9 cellular contexts compared by ENCODE assay signal in the genomic region with DNA sequence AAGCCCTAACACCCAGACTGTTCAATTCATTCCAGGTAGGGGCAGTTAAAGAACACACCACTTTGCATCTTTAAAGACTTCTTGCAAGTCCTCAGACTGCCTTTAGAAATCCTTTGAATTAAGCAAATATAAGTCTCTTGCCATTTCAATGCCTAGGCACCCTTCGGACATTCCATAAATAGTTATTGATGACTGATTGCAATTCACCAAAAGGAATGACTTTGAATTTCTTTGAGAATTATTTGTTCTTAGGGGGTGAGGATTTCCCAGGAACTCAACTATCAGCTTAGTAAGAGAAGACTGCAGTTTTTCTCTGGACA. TPM values are rescaled to one million over a fixed set of nuclear protein-coding genes. Genes with fewer than 3 reads are reported as not detected.
A peak's percentile ranks its signal among the peaks of the same experiment; 100 is the strongest.
DNase-seq lines count a peak whose midpoint lies in the region; ATAC-seq and TF ChIP-seq lines count a peak whose summit lies in the region.
"Had no signal": no experiment of that assay in that cellular context is flagged by ENCODE, and none has a peak within 500 bp of the region (broad histone marks: within the 10 kb centered on the region; RNA-seq: fewer than 3 reads in every experiment).

No MANE protein-coding gene starts in this region.

- no peak overlapping the region for H4K91ac ChIP-seq in IMR-90 (ENCODE audit: insufficient read depth, low read depth, low read length)

- H3K9ac ChIP-seq in IMR-90 (ENCODE audit: low read depth, low read length), result peak overlapping the region; percentile 34; the same call in 1 of the 2 replicates
- H3K9ac ChIP-seq in duodenal mucosa (ENCODE audit: low read depth in 1 of 2, low read length in 2 of 2), result no peak overlapping the region

- peaks cover 20% of the 10 kb centered on the region for H3K4me1 Mint-ChIP-seq in neural crest cell

- no peak overlapping the region for H2AK9ac ChIP-seq in IMR-90 (replicated peaks; ENCODE audit: low read depth, low read length, poor library complexity)

- H3K36me3 ChIP-seq in BE2C, result no peaks in the 10 kb centered on the region; the same call in 1 of the 2 replicates
- no peaks in the 10 kb centered on the region for H3K36me3 ChIP-seq in IMR-90 (ENCODE audit: control insufficient read depth, insufficient read depth, low read length)
- H3K36me3 ChIP-seq in duodenal mucosa (ENCODE audit: control insufficient read depth in 1 of 2, insufficient read depth in 2 of 2, low read length in 2 of 2), result no peaks in the 10 kb centered on the region

- no peak overlapping the region for H3K27ac Mint-ChIP-seq in neural crest cell (ENCODE audit: unreplicated experiment)

- no peak overlapping the region for H4K5ac ChIP-seq in IMR-90 (ENCODE audit: low read depth, low read length)

- peaks cover 20% of the 10 kb centered on the region for H3K36me3 Mint-ChIP-seq in neural crest cell (ENCODE audit: low read depth)

- H3K9me1 ChIP-seq in IMR-90 (ENCODE audit: insufficient read depth, low read length), result no peaks in the 10 kb centered on the region

- H3K56ac ChIP-seq in IMR-90 (ENCODE audit: extremely low read depth, insufficient read depth, low read length), result no peak overlapping the region

- no peak for TF ChIP-seq RAD21 in IMR-90 (IDR thresholded peaks at IDR 0.05; ENCODE audit: low read length)

- peaks cover 11 to 15% of the 10 kb centered on the region in 2 experiments for H3K79me1 ChIP-seq in IMR-90 (ENCODE audit: low read depth in 1 of 2, low read length in 2 of 2)

- peak overlapping the region; percentile 89; the same call in 1 of the 2 replicates for H3K4me2 ChIP-seq in IMR-90 (ENCODE audit: low read depth, low read length)

- H3K4me1 ChIP-seq in BE2C (peaks cover 15% of the 10 kb centered on the region), IMR-90 (ENCODE audit: control insufficient read depth, insufficient read depth, low read length) (no peaks in the 10 kb centered on the region; the same call in 1 of the 2 replicates), duodenal mucosa (ENCODE audit: control insufficient read depth in 1 of 2, insufficient read depth in 2 of 2, low read length in 2 of 2) (peaks cover 0 to 10% of the 10 kb centered on the region in 2 donors)

- H2AK5ac ChIP-seq in IMR-90 (ENCODE audit: low read depth, low read length), result no peak overlapping the region

- dilution Hi-C loops in IMR-90 (cut with HindIII; ENCODE audit: low sequenced_read_pairs, unreplicated experiment), result no loop called here

- CTCF ChIA-PET in IMR-90 (lab: Yijun Ruan, JAX), result no interaction called here

- peaks cover 7% of the 10 kb centered on the region for H3K9me3 Mint-ChIP-seq in neural crest cell

- peak overlapping the region; percentile 22; the same call in 1 of the 2 replicates for H3K23ac ChIP-seq in IMR-90 (ENCODE audit: low read depth, low read length)

- no peak overlapping the region for H2BK120ac ChIP-seq in IMR-90 (ENCODE audit: low read depth, low read length)

- peaks cover 2% of the 10 kb centered on the region for H3K27me3 Mint-ChIP-seq in neural crest cell (ENCODE audit: low read depth)

- H3K4me3 Mint-ChIP-seq in neural crest cell, result peak overlapping the region; percentile 82

- H2BK15ac ChIP-seq in IMR-90 (ENCODE audit: low read depth, low read length), result no peak overlapping the region

- no peaks in the 10 kb centered on the region for H3K27me3 ChIP-seq in BE2C
- 0 out of 2 replicates have a peak, but pooled peaks cover 2% of the 10 kb centered on the region for H3K27me3 ChIP-seq in IMR-90 (ENCODE audit: control insufficient read depth, insufficient read depth, low read length)
- peaks cover 0 to 4% of the 10 kb centered on the region in 2 donors for H3K27me3 ChIP-seq in duodenal mucosa (ENCODE audit: control insufficient read depth in 1 of 2, insufficient read depth in 2 of 2, low read length in 2 of 2)

- no peak overlapping the region for H2BK20ac ChIP-seq in IMR-90 (ENCODE audit: low read depth, low read length)

- ATAC-seq in IMR-90 (ENCODE audit: low read depth), result no peak

- H3K4me3 ChIP-seq in BE2C (ENCODE audit: low read depth, low read length), result peak overlapping the region; percentile 67
- H3K4me3 ChIP-seq in IMR-90 (ENCODE audit: insufficient read depth, low read depth, low read length), result peak overlapping the region; percentile 93
- H3K4me3 ChIP-seq in duodenal mucosa (ENCODE audit: low read depth in 1 of 2, low read length in 2 of 2), result peak overlapping the region; percentile 57 to 72

- H4K8ac ChIP-seq in IMR-90 (ENCODE audit: low read depth in 2 of 2, low read length in 2 of 2), result peak overlapping the region; percentile 44 to 85

- no peak overlapping the region; the same call in 1 of the 2 replicates for H3K27ac ChIP-seq in IMR-90 (ENCODE audit: insufficient read depth, low read length)
- H3K27ac ChIP-seq in duodenal mucosa (ENCODE audit: low read depth, low read length), result no peak overlapping the region

- no peak for TF ChIP-seq CTCF in BE2C (IDR thresholded peaks at IDR 0.05; ENCODE audit: low read depth, low read length)
- TF ChIP-seq CTCF in IMR-90 (conservative IDR thresholded peaks at IDR 0.05; ENCODE audit: low read depth, low read length), result no peak
- no peak for TF ChIP-seq CTCF in neural crest cell (conservative IDR thresholded peaks at IDR 0.05)

- TF ChIP-seq POLR2A in IMR-90 (IDR thresholded peaks at IDR 0.05; ENCODE audit: low read depth, low read length), result no peak

- no peak overlapping the region for H3K18ac ChIP-seq in IMR-90 (ENCODE audit: low read depth, low read length)

- no TSS peak for BruUV-seq in IMR-90 (replicated peaks; lab: Mats Ljungman, UMichigan)

- no CpG with 5 or more reads among the region's 1 CpG for WGBS in IMR-90 (ENCODE audit: extremely low coverage in 2 of 2, insufficient read length in 1 of 2), 2 experiments

- no peak overlapping the region for H2BK5ac ChIP-seq in IMR-90 (ENCODE audit: low read depth, low read length, poor library complexity, severe bottlenecking)

- H3K4ac ChIP-seq in IMR-90 (ENCODE audit: low read depth, low read length), result no peak overlapping the region

- H3K9me3 ChIP-seq in BE2C (no peaks in the 10 kb centered on the region), IMR-90 (ENCODE audit: control insufficient read depth, insufficient read depth, low read length) (no peaks in the 10 kb centered on the region), duodenal mucosa (ENCODE audit: control insufficient read depth in 1 of 2, low read length in 2 of 2) (no peaks in the 10 kb centered on the region)

- H4K20me1 ChIP-seq in IMR-90 (ENCODE audit: insufficient read depth, low read length), result no peaks in the 10 kb centered on the region

- POLR2A ChIA-PET in IMR-90 (lab: Charles Lee; ENCODE audit: unreplicated experiment), result no interaction called here

- H3K14ac ChIP-seq in IMR-90 (replicated peaks; ENCODE audit: low read depth, low read length), result no peak overlapping the region

- intact Hi-C loops in IMR-90 (cut with micrococcal nuclease), result no loop called here

- peak overlapping the region; percentile 94 for H2AFZ ChIP-seq in IMR-90 (replicated peaks; ENCODE audit: low read length, poor library complexity)

- in situ Hi-C loops in IMR-90 (cut with MboI; ENCODE audit: low sequenced_read_pairs), result no loop called here

- DNase-seq in BE2C (no peak), IMR-90 (no peak), neural crest cell (ENCODE audit: low read depth, low spot score) (no peak), NCI-H2081 (lab: John Stamatoyannopoulos, UW) (no peak), DMS79 (lab: John Stamatoyannopoulos, UW) (no peak), NK-92 (lab: John Stamatoyannopoulos, UW; ENCODE audit: unreplicated experiment) (no peak), OCI-M1 (lab: John Stamatoyannopoulos, UW) (no peak)

TF ChIP-seq in IMR-90, 13 proteins besides CTCF, POLR2A, EP300 and RAD21 (continues in another document):
- no peak for TF ChIP-seq CEBPB (IDR thresholded peaks at IDR 0.05; ENCODE audit: low read depth, low read length)
- no peak for TF ChIP-seq MXI1 (IDR thresholded peaks at IDR 0.05; ENCODE audit: borderline replicate concordance, low read depth, low read length)
- TF ChIP-seq, protein P1, sequence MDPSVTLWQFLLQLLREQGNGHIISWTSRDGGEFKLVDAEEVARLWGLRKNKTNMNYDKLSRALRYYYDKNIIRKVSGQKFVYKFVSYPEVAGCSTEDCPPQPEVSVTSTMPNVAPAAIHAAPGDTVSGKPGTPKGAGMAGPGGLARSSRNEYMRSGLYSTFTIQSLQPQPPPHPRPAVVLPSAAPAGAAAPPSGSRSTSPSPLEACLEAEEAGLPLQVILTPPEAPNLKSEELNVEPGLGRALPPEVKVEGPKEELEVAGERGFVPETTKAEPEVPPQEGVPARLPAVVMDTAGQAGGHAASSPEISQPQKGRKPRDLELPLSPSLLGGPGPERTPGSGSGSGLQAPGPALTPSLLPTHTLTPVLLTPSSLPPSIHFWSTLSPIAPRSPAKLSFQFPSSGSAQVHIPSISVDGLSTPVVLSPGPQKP (IDR thresholded peaks at IDR 0.05; ENCODE audit: borderline replicate concordance, low read depth, low read length), result no peak
- TF ChIP-seq RFX5 (IDR thresholded peaks at IDR 0.05; ENCODE audit: low read depth, low read length), result no peak
- TF ChIP-seq NFE2L2 (IDR thresholded peaks at IDR 0.05; ENCODE audit: low read depth, low read length), result no peak
- no peak for TF ChIP-seq FOS (IDR thresholded peaks at IDR 0.05; ENCODE audit: low read depth, low read length)
- no peak for TF ChIP-seq SMC3 (IDR thresholded peaks at IDR 0.05; ENCODE audit: low read depth, low read length)
- TF ChIP-seq BHLHE40 (IDR thresholded peaks at IDR 0.05; ENCODE audit: low read depth, low read length), result no peak

RNA-seq across cellular contexts. Expression of a gene that starts 0.5 kb away (rescaled TPM):
- 93.4 TPM for polyA plus RNA-seq in BE2C (2012; ENCODE audit: insufficient read depth, insufficient read length, low read depth)
- total RNA-seq in IMR-90 (2012; rRNA removed), result 4.5 and 7.5 TPM in 2 replicates
- polyA plus RNA-seq in IMR-90 (2012; rRNA removed), result 5.8 and 6.3 TPM in 2 replicates
- polyA plus RNA-seq in IMR-90 (2012; cell fraction: cytosol; rRNA removed), result 2.0 and 3.0 TPM in 2 replicates
- 5.7 and 15.3 TPM in 2 replicates for polyA plus RNA-seq in IMR-90 (2012; cell fraction: nucleus; rRNA removed; ENCODE audit: low replicate concordance)
- 110 and 111 TPM in 2 replicates for total RNA-seq in neural crest cell

RNA-seq across cellular contexts. Expression of a gene that starts 12.9 kb away (rescaled TPM):
- polyA plus RNA-seq in BE2C (2012; ENCODE audit: insufficient read depth, insufficient read length, low read depth), result not detected
- total RNA-seq in IMR-90 (2012; rRNA removed) (not detected in 2 replicates), neural crest cell (0.18 and 0.26 TPM in 2 replicates)
- not detected in 2 replicates for polyA plus RNA-seq in IMR-90 (2012; rRNA removed)
- not detected in 2 replicates for polyA plus RNA-seq in IMR-90 (2012; cell fraction: cytosol; rRNA removed)
- not detected in 2 replicates for polyA plus RNA-seq in IMR-90 (2012; cell fraction: nucleus; rRNA removed; ENCODE audit: low replicate concordance)
- total RNA-seq: LHCN-M2 had no signal

RNA-seq across cellular contexts. Expression of a gene that starts 27.5 kb away (rescaled TPM):
- polyA plus RNA-seq in BE2C (2012; ENCODE audit: insufficient read depth, insufficient read length, low read depth), result not detected
- total RNA-seq in IMR-90 (2012; rRNA removed), result not detected in 2 replicates
- not detected in 2 replicates for polyA plus RNA-seq in IMR-90 (2012; rRNA removed)
- not detected in 2 replicates for polyA plus RNA-seq in IMR-90 (2012; cell fraction: cytosol; rRNA removed)
- not detected in 2 replicates for polyA plus RNA-seq in IMR-90 (2012; cell fraction: nucleus; rRNA removed; ENCODE audit: low replicate concordance)
- 0.16 and 0.20 TPM in 2 replicates for total RNA-seq in neural crest cell
- total RNA-seq: LHCN-M2 had no signal

RNA-seq across cellular contexts. Expression of a gene that starts 57.8 kb away (rescaled TPM):
- 1.9 TPM for polyA plus RNA-seq in BE2C (2012; ENCODE audit: insufficient read depth, insufficient read length, low read depth)
- not detected in 2 replicates for total RNA-seq in IMR-90 (2012; rRNA removed)
- not detected in 2 replicates for polyA plus RNA-seq in IMR-90 (2012; rRNA removed)
- polyA plus RNA-seq in IMR-90 (2012; cell fraction: cytosol; rRNA removed), result not detected in 2 replicates
- polyA plus RNA-seq in IMR-90 (2012; cell fraction: nucleus; rRNA removed; ENCODE audit: low replicate concordance), result not detected in 2 replicates
- total RNA-seq in neural crest cell, result 0.16 TPM in 1 of 2 replicates, not detected in the other
- total RNA-seq: LHCN-M2 had no signal

Comparison
In these comparisons a context has a peak if more than half of its experiments do, and no peak if none do; other contexts are left out.
1. RNA of a gene that starts 0.5 kb away (total RNA-seq): 110 to 111 TPM in neural crest cell; 4.5 to 7.5 TPM in IMR-90; every median in the first group is over 10 times any median in the second.
2. Peak in every context shown above with its lines, with median percentiles within 50 percentile points of each other: H3K4me3 ChIP-seq.